ENCODE assay signal across 9 cellular contexts in the genomic region with DNA sequence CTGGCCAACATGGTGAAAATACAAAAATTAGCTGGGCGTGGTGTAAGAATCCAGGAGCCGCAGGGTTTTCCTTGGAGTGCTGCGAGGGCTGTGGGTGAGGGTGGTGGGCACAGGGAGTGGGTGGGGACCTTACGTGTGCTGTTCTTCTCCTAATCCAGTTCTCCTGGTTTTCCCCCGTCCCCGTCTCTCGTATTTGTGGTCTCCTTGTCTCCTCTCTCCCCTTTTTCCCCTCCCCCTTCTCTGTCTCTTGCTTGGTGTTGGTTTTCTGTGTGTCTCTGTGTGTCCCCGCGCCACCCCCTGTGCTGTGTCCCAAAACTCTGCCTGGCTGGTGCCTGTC. TPM values are rescaled to one million over a fixed set of nuclear protein-coding genes. Genes with fewer than 3 reads are reported as not detected.
DNase-seq lines count a peak whose midpoint lies in the region; ATAC-seq, FAIRE-seq and TF ChIP-seq lines count a peak whose summit lies in the region.
"Had no signal": no experiment of that assay in that cellular context is flagged by ENCODE, and none has a peak within 500 bp of the region (broad histone marks: within the 10 kb centered on the region; RNA-seq: fewer than 3 reads in every experiment).

No MANE protein-coding gene starts in this region.

- H3K36me3 ChIP-seq in HUES6 (ENCODE audit: control insufficient read depth, insufficient read depth, low read length) (peaks cover 45% of the 10 kb centered on the region), adipocyte (ENCODE audit: control insufficient read depth, insufficient read depth, low read length, severe bottlenecking) (peaks cover 28% of the 10 kb centered on the region), keratinocyte (ENCODE audit: control insufficient read depth in 2 of 2, extremely low read depth in 1 of 2, insufficient read depth in 2 of 2, low read length in 2 of 2) (peaks cover 21 to 27% of the 10 kb centered on the region in 2 experiments), OCI-LY7 (ENCODE audit: insufficient read depth, low read length) (0 out of 2 replicates have a peak, but pooled peaks cover 3% of the 10 kb centered on the region)

- no peak for TF ChIP-seq CTCF in keratinocyte (optimal IDR thresholded peaks at IDR 0.05 in 1 of 3, IDR thresholded peaks at IDR 0.05 in 1 of 3, conservative IDR thresholded peaks at IDR 0.05 in 1 of 3; ENCODE audit: extremely low read depth in 1 of 3, insufficient read depth in 2 of 3, low read length in 3 of 3)
- no peak for TF ChIP-seq CTCF in OCI-LY7 (conservative IDR thresholded peaks at IDR 0.05; ENCODE audit: low read length)

- dilution Hi-C loops in keratinocyte (cut with MboI; ENCODE audit: extremely low pct_ligation_motif_present, low sequenced_read_pairs) = no loop called here

- POLR2A ChIA-PET in OCI-LY7 (lab: Charles Lee) = no interaction called here

- H3K9ac ChIP-seq in HUES6 (ENCODE audit: low read length) (peak overlapping the region; percentile 99), adipocyte (ENCODE audit: low read length) (peak overlapping the region; percentile 94), keratinocyte (ENCODE audit: control insufficient read depth, extremely low read depth, insufficient read depth, low read length) (peak overlapping the region; percentile 98)

- peaks cover 2% of the 10 kb centered on the region for H3K9me1 ChIP-seq in keratinocyte (ENCODE audit: control insufficient read depth, extremely low read depth, insufficient read depth, low read length)

- ATAC-seq in stimulated activated naive CD8-positive, alpha-beta T cell treated with anti-CD3 and anti-CD28 coated beads, Interleukin-15, amount 100 ng/mL, for 72 hours = no peak
- no peak for ATAC-seq in HG02973 (IDR thresholded peaks at IDR 0.05; ENCODE audit: unreplicated experiment)
- ATAC-seq in left lobe of liver = no peak

- CTCF ChIA-PET in OCI-LY7 (lab: Charles Lee; ENCODE audit: unreplicated experiment) = no interaction called here

- no peaks in the 10 kb centered on the region for H3K27me3 Mint-ChIP-seq in stimulated activated naive CD8-positive, alpha-beta T cell treated with anti-CD3 and anti-CD28 coated beads, Interleukin-15, amount 100 ng/mL, for 72 hours

- no peak for FAIRE-seq in keratinocyte (lab: Jason Lieb, UNC)

- H2AFZ ChIP-seq in keratinocyte (ENCODE audit: control insufficient read depth, low read length) (no peak overlapping the region), OCI-LY7 (ENCODE audit: low read length) (no peak overlapping the region)

- peak overlapping the region; percentile 21; the same call in 1 of the 2 replicates for H3K27ac ChIP-seq in HUES6 (ENCODE audit: low read depth, low read length)
- peak overlapping the region; percentile 98 for H3K27ac ChIP-seq in keratinocyte (ENCODE audit: control insufficient read depth, insufficient read depth, low read length)
- no peak overlapping the region for H3K27ac ChIP-seq in OCI-LY7 (ENCODE audit: low read depth, low read length, poor library complexity, severe bottlenecking)
- H3K27ac ChIP-seq: HL-60 had no signal

- H3K79me2 ChIP-seq in keratinocyte (ENCODE audit: control insufficient read depth, insufficient read depth, low read length) (peaks cover 25% of the 10 kb centered on the region), OCI-LY7 (ENCODE audit: insufficient read depth, low read depth, low read length) (peaks cover 7% of the 10 kb centered on the region; the same call in 1 of the 2 replicates)

- H3K9me3 ChIP-seq in HUES6 (ENCODE audit: control insufficient read depth, insufficient read depth, low read depth, low read length) = no peaks in the 10 kb centered on the region
- H3K9me3 ChIP-seq in adipocyte (ENCODE audit: control insufficient read depth, low read length) = no peaks in the 10 kb centered on the region
- no peaks in the 10 kb centered on the region for H3K9me3 ChIP-seq in keratinocyte (ENCODE audit: control insufficient read depth, low read depth, low read length)
- H3K9me3 ChIP-seq in OCI-LY7 (ENCODE audit: low read length) = no peaks in the 10 kb centered on the region

- no peaks in the 10 kb centered on the region for H3K9me3 Mint-ChIP-seq in stimulated activated naive CD8-positive, alpha-beta T cell treated with anti-CD3 and anti-CD28 coated beads, Interleukin-15, amount 100 ng/mL, for 72 hours

- peak overlapping the region; percentile 83 to 99 for H3K27ac Mint-ChIP-seq in stimulated activated naive CD8-positive, alpha-beta T cell treated with anti-CD3 and anti-CD28 coated beads, Interleukin-15, amount 100 ng/mL, for 72 hours

- no peaks in the 10 kb centered on the region for H3K9me2 ChIP-seq in OCI-LY7 (ENCODE audit: insufficient read depth, low read length)

- H3K4me2 ChIP-seq in keratinocyte (ENCODE audit: control insufficient read depth, extremely low read depth, insufficient read depth, low read depth, low read length) (peak overlapping the region; percentile 77), OCI-LY7 (ENCODE audit: low read length) (no peak overlapping the region)

- H4K20me1 ChIP-seq in keratinocyte (ENCODE audit: control insufficient read depth, extremely low read depth, insufficient read depth, low read length) (no peaks in the 10 kb centered on the region), OCI-LY7 (ENCODE audit: insufficient read depth, low read length) (no peaks in the 10 kb centered on the region)

- intact Hi-C loops in OCI-LY7 (cut with micrococcal nuclease; ENCODE audit: unreplicated experiment) = no loop called here

- peak overlapping the region; percentile 95 to 97 for H3K4me3 Mint-ChIP-seq in stimulated activated naive CD8-positive, alpha-beta T cell treated with anti-CD3 and anti-CD28 coated beads, Interleukin-15, amount 100 ng/mL, for 72 hours

- H3K4me1 Mint-ChIP-seq in stimulated activated naive CD8-positive, alpha-beta T cell treated with anti-CD3 and anti-CD28 coated beads, Interleukin-15, amount 100 ng/mL, for 72 hours = peaks cover 37% of the 10 kb centered on the region

- peak overlapping the region; percentile 86 for H3K4me3 ChIP-seq in HUES6 (ENCODE audit: low read depth, low read length)
- peak overlapping the region; percentile 83 for H3K4me3 ChIP-seq in adipocyte (ENCODE audit: low read length)
- H3K4me3 ChIP-seq in keratinocyte (ENCODE audit: control insufficient read depth in 2 of 3, extremely low read depth in 1 of 3, insufficient read depth in 2 of 3, low read depth in 1 of 3, low read length in 3 of 3) = peak overlapping the region; percentile 77 to 97 (median 83)
- H3K4me3 ChIP-seq in OCI-LY7 (ENCODE audit: low read depth, low read length, poor library complexity, severe bottlenecking) = no peak overlapping the region

- H3K27me3 ChIP-seq in HUES6 (ENCODE audit: control insufficient read depth, insufficient read depth, low read length) = no peaks in the 10 kb centered on the region
- H3K27me3 ChIP-seq in adipocyte (replicated peaks; ENCODE audit: control insufficient read depth, insufficient read depth, low read length) = no peaks in the 10 kb centered on the region
- no peaks in the 10 kb centered on the region for H3K27me3 ChIP-seq in keratinocyte (ENCODE audit: control insufficient read depth, extremely low read depth, insufficient read depth, low read length)

- H3K4me1 ChIP-seq in HUES6 (ENCODE audit: control insufficient read depth, insufficient read depth, low read length) = peaks cover 15% of the 10 kb centered on the region
- peaks cover 25% of the 10 kb centered on the region for H3K4me1 ChIP-seq in adipocyte (ENCODE audit: control insufficient read depth, insufficient read depth, low read length)
- peaks cover 14% of the 10 kb centered on the region for H3K4me1 ChIP-seq in keratinocyte (ENCODE audit: control insufficient read depth, extremely low read depth, insufficient read depth, low read length)
- H3K4me1 ChIP-seq in OCI-LY7 (ENCODE audit: insufficient read depth, low read length, poor library complexity, severe bottlenecking) = peaks cover 8% of the 10 kb centered on the region

- BruUV-seq in OCI-LY7 (replicated peaks; lab: Mats Ljungman, UMichigan) = no TSS peak

- no peak for DNase-seq in adipocyte (ENCODE audit: low read depth)
- no peak for DNase-seq in keratinocyte (ENCODE audit: low read depth, low spot score)
- DNase-seq in stimulated activated naive CD8-positive, alpha-beta T cell treated with anti-CD3 and anti-CD28 coated beads, Interleukin-15, amount 100 ng/mL, for 72 hours = no peak
- no peak for DNase-seq in left lobe of liver (ENCODE audit: low spot score)
- DNase-seq in OCI-LY7 (ENCODE audit: low spot score) = no peak

RNA-seq across cellular contexts. Expression of gene SELENOW, which starts 1.7 kb away (rescaled TPM):
- polyA plus RNA-seq in keratinocyte = 421 to 777 TPM (median 509 TPM) in 3 replicates
- polyA plus RNA-seq in keratinocyte (2011; ENCODE audit: low read depth) = 95.6 TPM
- 628 and 828 TPM in 2 replicates for polyA plus RNA-seq in keratinocyte (2011; cell fraction: cytosol; rRNA removed)
- polyA plus RNA-seq in keratinocyte (2011; cell fraction: nucleus; rRNA removed) = 193 and 224 TPM in 2 replicates
- polyA plus RNA-seq in keratinocyte (2012; ENCODE audit: low replicate concordance) = 242 and 370 TPM in 2 replicates
- 130 to 266 TPM (median 265 TPM) in 3 replicates for polyA minus RNA-seq in keratinocyte
- polyA minus RNA-seq in keratinocyte (2011; cell fraction: cytosol; rRNA and poly(A)+ RNA removed) = 221 TPM
- polyA minus RNA-seq in keratinocyte (2011; cell fraction: nucleus; rRNA and poly(A)+ RNA removed) = 38.6 and 40.7 TPM in 2 replicates
- total RNA-seq in left lobe of liver (62.9 TPM), OCI-LY7 (2022) (29.9 and 31.2 TPM in 2 replicates)
- total RNA-seq in OCI-LY7 (2014; rRNA removed; shearing (Covaris generic)) = 83.1 and 95.5 TPM in 2 replicates

RNA-seq across cellular contexts. Expression of gene TPRX1, which starts 24.2 kb away (rescaled TPM):
- polyA plus RNA-seq in keratinocyte = not detected in 3 replicates
- polyA plus RNA-seq in keratinocyte (2011; ENCODE audit: low read depth) = not detected
- not detected in 2 replicates for polyA plus RNA-seq in keratinocyte (2011; cell fraction: cytosol; rRNA removed)
- polyA plus RNA-seq in keratinocyte (2011; cell fraction: nucleus; rRNA removed) = not detected in 2 replicates
- not detected in 2 replicates for polyA plus RNA-seq in keratinocyte (2012; ENCODE audit: low replicate concordance)
- not detected in 3 replicates for polyA minus RNA-seq in keratinocyte
- not detected for polyA minus RNA-seq in keratinocyte (2011; cell fraction: cytosol; rRNA and poly(A)+ RNA removed)
- polyA minus RNA-seq in keratinocyte (2011; cell fraction: nucleus; rRNA and poly(A)+ RNA removed) = not detected in 2 replicates
- total RNA-seq in left lobe of liver (not detected), OCI-LY7 (2022) (not detected in 2 replicates)
- not detected in 2 replicates for total RNA-seq in OCI-LY7 (2014; rRNA removed; shearing (Covaris generic))
- total RNA-seq: dermis microvascular lymphatic vessel endothelial cell had no signal

RNA-seq across cellular contexts. Expression of gene NOP53, which starts 34.8 kb away (rescaled TPM):
- 64.5 to 80.2 TPM (median 73.9 TPM) in 3 replicates for polyA plus RNA-seq in keratinocyte
- 126 TPM for polyA plus RNA-seq in keratinocyte (2011; ENCODE audit: low read depth)
- 33.7 and 90.4 TPM in 2 replicates for polyA plus RNA-seq in keratinocyte (2011; cell fraction: cytosol; rRNA removed)
- polyA plus RNA-seq in keratinocyte (2011; cell fraction: nucleus; rRNA removed) = 50.2 and 59.6 TPM in 2 replicates
- 137 and 149 TPM in 2 replicates for polyA plus RNA-seq in keratinocyte (2012; ENCODE audit: low replicate concordance)
- polyA minus RNA-seq in keratinocyte = 29.1 to 62.5 TPM (median 32.3 TPM) in 3 replicates
- polyA minus RNA-seq in keratinocyte (2011; cell fraction: cytosol; rRNA and poly(A)+ RNA removed) = 129 TPM
- polyA minus RNA-seq in keratinocyte (2011; cell fraction: nucleus; rRNA and poly(A)+ RNA removed) = 28.0 and 30.9 TPM in 2 replicates
- total RNA-seq in left lobe of liver = 80.3 TPM
- 282 and 296 TPM in 2 replicates for total RNA-seq in OCI-LY7 (2014; rRNA removed; shearing (Covaris generic))
- total RNA-seq in OCI-LY7 (2022) = 212 and 302 TPM in 2 replicates

RNA-seq across cellular contexts. Expression of gene CRX, which starts 41.6 kb away (rescaled TPM):
- not detected in 3 replicates for polyA plus RNA-seq in keratinocyte
- not detected for polyA plus RNA-seq in keratinocyte (2011; ENCODE audit: low read depth)
- polyA plus RNA-seq in keratinocyte (2011; cell fraction: cytosol; rRNA removed) = not detected in 2 replicates
- not detected in 2 replicates for polyA plus RNA-seq in keratinocyte (2011; cell fraction: nucleus; rRNA removed)
- not detected in 2 replicates for polyA plus RNA-seq in keratinocyte (2012; ENCODE audit: low replicate concordance)
- not detected in 3 replicates for polyA minus RNA-seq in keratinocyte
- polyA minus RNA-seq in keratinocyte (2011; cell fraction: cytosol; rRNA and poly(A)+ RNA removed) = not detected
- polyA minus RNA-seq in keratinocyte (2011; cell fraction: nucleus; rRNA and poly(A)+ RNA removed) = not detected in 2 replicates
- total RNA-seq in left lobe of liver (not detected), OCI-LY7 (2022) (0.11 TPM in 1 of 2 replicates, not detected in the other)
- not detected in 2 replicates for total RNA-seq in OCI-LY7 (2014; rRNA removed; shearing (Covaris generic))
- total RNA-seq: dermis microvascular lymphatic vessel endothelial cell had no signal
